ENCODE assay signal across 8 cellular contexts in the genomic region with DNA sequence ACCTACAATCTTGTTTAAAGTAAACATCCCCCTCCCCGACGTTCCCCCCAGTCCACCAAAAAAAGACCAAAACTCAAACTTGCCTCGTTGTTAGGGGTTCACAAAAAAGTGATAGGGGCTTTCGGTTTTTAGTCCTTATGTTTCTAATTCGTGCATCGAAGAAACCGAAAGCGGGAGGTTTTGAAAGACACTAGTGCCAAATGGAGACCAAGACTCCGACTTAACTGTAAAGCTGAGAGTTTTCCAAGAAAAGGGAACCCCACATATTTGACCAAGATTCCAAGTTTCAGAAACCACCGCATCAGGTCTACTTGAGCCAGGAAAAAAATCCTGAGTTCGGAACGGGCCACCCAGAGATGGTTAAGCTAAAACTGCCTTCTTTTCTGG. TPM values are rescaled to one million over a fixed set of nuclear protein-coding genes. Genes with fewer than 3 reads are reported as not detected.
DNase-seq lines count a peak whose midpoint lies in the region; ATAC-seq and TF ChIP-seq lines count a peak whose summit lies in the region.

No MANE protein-coding gene starts in this region.

- peak overlapping the region; percentile 91 for H3K27ac Mint-ChIP-seq in activated T-helper 1 cell treated with anti-CD3 and anti-CD28 coated beads, Interleukin-12 subunit alpha, Interleukin-12 subunit beta, Interleukin-2, Interleukin-4 antibody, amounts not matched to agents 30 ng/mL and 10 ng/mL and 1 ng/mL, durations not matched to agents 14 hours and 24 hours and 36 hours

- no peaks in the 10 kb centered on the region for H3K27me3 Mint-ChIP-seq in activated T-helper 1 cell treated with anti-CD3 and anti-CD28 coated beads, Interleukin-12 subunit alpha, Interleukin-12 subunit beta, Interleukin-2, Interleukin-4 antibody, amounts not matched to agents 30 ng/mL and 10 ng/mL and 1 ng/mL, durations not matched to agents 14 hours and 24 hours and 36 hours (ENCODE audit: insufficient read depth)

- no peak for TF ChIP-seq CTCF in suprapubic skin (IDR thresholded peaks at IDR 0.05)

- H3K9me3 ChIP-seq in iPS-20b (ENCODE audit: insufficient read depth, low read depth, low read length) (no peaks in the 10 kb centered on the region), suprapubic skin (no peaks in the 10 kb centered on the region)

- no peak for TF ChIP-seq EP300 in suprapubic skin (IDR thresholded peaks at IDR 0.05)

- peak overlapping the region; percentile 98 for H3K9ac ChIP-seq in iPS-20b (ENCODE audit: low read depth, low read length)

- peak; percentile 10 for DNase-seq in activated CD4-positive, CD25-positive, alpha-beta regulatory T cell treated with anti-CD3 and anti-CD28 coated beads, Interleukin-2, amount 50 U/mL, for 16 hours (ENCODE audit: low read depth, low spot score)
- no peak for DNase-seq in activated CD4-positive, CD25-positive, alpha-beta regulatory T cell treated with anti-CD3 and anti-CD28 coated beads, Interleukin-2, amount 50 U/mL, for 72 hours
- peak; percentile 36 for DNase-seq in activated T-helper 1 cell treated with anti-CD3 and anti-CD28 coated beads, Interleukin-12 subunit alpha, Interleukin-12 subunit beta, Interleukin-2, Interleukin-4 antibody, amounts not matched to agents 30 ng/mL and 10 ng/mL and 1 ng/mL, durations not matched to agents 14 hours and 24 hours and 36 hours (ENCODE audit: low spot score)
- DNase-seq in suprapubic skin (ENCODE audit: low spot score in 2 of 2) (no peak), ecto neural progenitor cell (ENCODE audit: low spot score) (no peak)

- no peak for TF ChIP-seq POLR2A in suprapubic skin (IDR thresholded peaks at IDR 0.05)

- H3K27me3 ChIP-seq in iPS-20b (ENCODE audit: insufficient read depth, low read length) (no peaks in the 10 kb centered on the region), suprapubic skin (no peaks in the 10 kb centered on the region)

- H3K4me1 ChIP-seq in iPS-20b (ENCODE audit: insufficient read depth, low read length) = peaks cover 7% of the 10 kb centered on the region; the same call in 1 of the 2 replicates
- peaks cover 49% of the 10 kb centered on the region for H3K4me1 ChIP-seq in suprapubic skin

- H3K4me3 Mint-ChIP-seq in activated T-helper 1 cell treated with anti-CD3 and anti-CD28 coated beads, Interleukin-12 subunit alpha, Interleukin-12 subunit beta, Interleukin-2, Interleukin-4 antibody, amounts not matched to agents 30 ng/mL and 10 ng/mL and 1 ng/mL, durations not matched to agents 14 hours and 24 hours and 36 hours = peak overlapping the region; percentile 99

- WGBS in suprapubic skin = under 1% methylated on average over 12 of the region's 12 CpGs

- intact Hi-C loops in activated T-helper 1 cell treated with anti-CD3 and anti-CD28 coated beads, Interleukin-12 subunit alpha, Interleukin-12 subunit beta, Interleukin-2, Interleukin-4 antibody, amounts not matched to agents 30 ng/mL and 10 ng/mL and 1 ng/mL, durations not matched to agents 14 hours and 24 hours and 36 hours (cut with micrococcal nuclease) = loop anchor here (5.0 to 10.0 kb wide), 4 partner anchors 146 to 1533 kb away; partner anchors contain the start of gene UBE2D4

- no peak for ATAC-seq in HG03097 (IDR thresholded peaks at IDR 0.05; ENCODE audit: low FRiP score, unreplicated experiment)
- ATAC-seq in GM21360 (IDR thresholded peaks at IDR 0.05; ENCODE audit: unreplicated experiment) = no peak

- H3K36me3 ChIP-seq in iPS-20b (ENCODE audit: insufficient read depth, low read depth, low read length) (peaks cover 48% of the 10 kb centered on the region), suprapubic skin (peaks cover 20% of the 10 kb centered on the region)

- peak overlapping the region; percentile 97 for H3K4me3 ChIP-seq in iPS-20b (ENCODE audit: low read length)
- H3K4me3 ChIP-seq in suprapubic skin = peak overlapping the region; percentile 94

- peaks cover 35% of the 10 kb centered on the region for H3K36me3 Mint-ChIP-seq in activated T-helper 1 cell treated with anti-CD3 and anti-CD28 coated beads, Interleukin-12 subunit alpha, Interleukin-12 subunit beta, Interleukin-2, Interleukin-4 antibody, amounts not matched to agents 30 ng/mL and 10 ng/mL and 1 ng/mL, durations not matched to agents 14 hours and 24 hours and 36 hours (ENCODE audit: low read depth)

- no peaks in the 10 kb centered on the region for H3K9me3 Mint-ChIP-seq in activated T-helper 1 cell treated with anti-CD3 and anti-CD28 coated beads, Interleukin-12 subunit alpha, Interleukin-12 subunit beta, Interleukin-2, Interleukin-4 antibody, amounts not matched to agents 30 ng/mL and 10 ng/mL and 1 ng/mL, durations not matched to agents 14 hours and 24 hours and 36 hours

- H3K27ac ChIP-seq in iPS-20b (ENCODE audit: low read length) (peak overlapping the region; percentile 90), suprapubic skin (peak overlapping the region; percentile 86)

- H3K4me1 Mint-ChIP-seq in activated T-helper 1 cell treated with anti-CD3 and anti-CD28 coated beads, Interleukin-12 subunit alpha, Interleukin-12 subunit beta, Interleukin-2, Interleukin-4 antibody, amounts not matched to agents 30 ng/mL and 10 ng/mL and 1 ng/mL, durations not matched to agents 14 hours and 24 hours and 36 hours (ENCODE audit: low read depth) = peaks cover 72% of the 10 kb centered on the region

RNA-seq across cellular contexts. Expression of gene PSMA2, which starts 0.5 kb away (rescaled TPM):
- total RNA-seq in activated T-helper 1 cell treated with anti-CD3 and anti-CD28 coated beads, Interleukin-12 subunit alpha, Interleukin-12 subunit beta, Interleukin-2, Interleukin-4 antibody, amounts not matched to agents 30 ng/mL and 10 ng/mL and 1 ng/mL, durations not matched to agents 14 hours and 24 hours and 36 hours = 187 and 194 TPM in 2 replicates
- total RNA-seq in suprapubic skin = 10 to 100 TPM; 29.9 to 58.9 (median 46.0) TPM

RNA-seq across cellular contexts. Expression of gene MRPL32, which starts 0.7 kb away (rescaled TPM):
- total RNA-seq in activated T-helper 1 cell treated with anti-CD3 and anti-CD28 coated beads, Interleukin-12 subunit alpha, Interleukin-12 subunit beta, Interleukin-2, Interleukin-4 antibody, amounts not matched to agents 30 ng/mL and 10 ng/mL and 1 ng/mL, durations not matched to agents 14 hours and 24 hours and 36 hours = 81.5 and 82.0 TPM in 2 replicates
- 10 to 100 TPM; 32.9 to 47.2 (median 35.9) TPM for total RNA-seq in suprapubic skin

RNA-seq across cellular contexts. Expression of gene C7orf25, which starts 19.6 kb away (rescaled TPM):
- 5.7 and 6.1 TPM in 2 replicates for total RNA-seq in activated T-helper 1 cell treated with anti-CD3 and anti-CD28 coated beads, Interleukin-12 subunit alpha, Interleukin-12 subunit beta, Interleukin-2, Interleukin-4 antibody, amounts not matched to agents 30 ng/mL and 10 ng/mL and 1 ng/mL, durations not matched to agents 14 hours and 24 hours and 36 hours
- total RNA-seq in suprapubic skin = 1 to 10 TPM; 3.5 to 7.1 (median 5.8) TPM

Comparison
In these comparisons a context has a peak if more than half of its experiments do, and no peak if none do; other contexts are left out.
1. DNase-seq: peak in activated CD4-positive, CD25-positive, alpha-beta regulatory T cell treated with anti-CD3 and anti-CD28 coated beads, Interleukin-2, amount 50 U/mL, for 16 hours (single experiment) and activated T-helper 1 cell treated with anti-CD3 and anti-CD28 coated beads, Interleukin-12 subunit alpha, Interleukin-12 subunit beta, Interleukin-2, Interleukin-4 antibody, amounts not matched to agents 30 ng/mL and 10 ng/mL and 1 ng/mL, durations not matched to agents 14 hours and 24 hours and 36 hours (single experiment); none in activated CD4-positive, CD25-positive, alpha-beta regulatory T cell treated with anti-CD3 and anti-CD28 coated beads, Interleukin-2, amount 50 U/mL, for 72 hours (single experiment), suprapubic skin (0 of 2) and ecto neural progenitor cell (single experiment).